19 cellular contexts compared by ENCODE assay signal in the genomic region with DNA sequence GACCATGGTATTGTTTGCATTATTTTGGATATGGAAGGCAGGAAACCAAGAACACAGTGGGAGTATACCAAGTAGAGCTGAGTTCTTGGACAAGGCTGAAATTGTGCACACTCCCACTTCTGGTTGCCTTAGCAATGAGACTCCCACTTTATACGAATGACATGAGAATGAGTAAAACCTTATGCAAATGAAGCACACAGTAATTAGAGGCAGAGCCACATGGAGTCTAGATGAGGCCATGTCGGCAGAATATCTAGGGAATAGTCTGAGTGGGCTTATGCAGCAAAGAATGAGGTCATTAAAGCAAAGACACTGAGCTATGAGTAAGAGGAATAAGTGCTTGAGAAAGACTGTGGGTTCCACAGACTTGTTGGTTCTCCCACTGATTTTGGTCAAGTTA.
"Had no signal": no experiment of that assay in that cellular context is flagged by ENCODE, and none has a peak within 500 bp of the region (broad histone marks: within the 10 kb centered on the region; RNA-seq: fewer than 3 reads in every experiment).

No MANE protein-coding gene starts in this region.

- H3K27ac ChIP-seq: breast epithelium, colonic mucosa, esophagus muscularis mucosa, left lung, spleen, tibial artery, VCaP had no signal

- DNase-seq: activated CD4-positive, alpha-beta T cell treated with anti-CD3 and anti-CD28 coated beads, Interleukin-2, amount 10 ng/mL, durations not matched to agents 7 days and 5 days; activated CD8-positive, alpha-beta memory T cell treated with anti-CD3 and anti-CD28 coated beads, Interleukin-2, amount 10 ng/mL, durations not matched to agents 7 days and 5 days; activated CD8-positive, alpha-beta T cell treated with anti-CD3 and anti-CD28 coated beads for 36 hours; activated gamma-delta T cell; activated T-cell treated with anti-CD3 and anti-CD28 coated beads for 4 hours; aorta; colonic mucosa; kidney; left lung; naive B cell; spleen; stimulated activated CD4-positive, alpha-beta T cell treated with anti-CD3 and anti-CD28 coated beads, Interleukin-4, amount 100 ng/mL, for 1 hour; stimulated activated naive CD4-positive, alpha-beta T cell treated with Interleukin-2 at 50 U/mL for 16 hours; substantia nigra; T-helper 2 cell; tibial artery had no signal
